ENCODE assay signal across 8 cellular contexts in genomic region chr9:126516936-126517750, GRCh38.
DNase-seq lines count a peak whose midpoint lies in the region; ATAC-seq and TF ChIP-seq lines count a peak whose summit lies in the region.

No MANE protein-coding gene starts in this region.

- no peaks in the 10 kb centered on the region for H3K4me1 ChIP-seq in right cardiac atrium (ENCODE audit: control insufficient read depth, insufficient read depth, low read length)

- CTCF ChIA-PET in AG04450 (lab: Charles Lee) = interaction anchor here (1.3 to 1.7 kb wide), 3 partner anchors 16 to 118 kb away, joined by 3 to 4 read pairs (median 4); no protein-coding TSS in a partner anchor

- peaks cover 26% of the 10 kb centered on the region for H3K4me1 Mint-ChIP-seq in activated naive CD8-positive, alpha-beta T cell (ENCODE audit: low read depth)

- H3K4me3 ChIP-seq in AG04450 (ENCODE audit: low read depth, low read length) (peak overlapping the region; percentile 58), right cardiac atrium (ENCODE audit: low read length) (peak overlapping the region; percentile 15), skeletal muscle cell (ENCODE audit: low read depth, low read length) (peak overlapping the region; percentile 46)

- ATAC-seq in GM19395 (IDR thresholded peaks at IDR 0.05; ENCODE audit: unreplicated experiment) (peak; percentile 43), right cardiac atrium (peak; percentile 84), HG02938 (IDR thresholded peaks at IDR 0.05; ENCODE audit: unreplicated experiment) (no peak)

- TF ChIP-seq CTCF in AG04450 (IDR thresholded peaks at IDR 0.05; ENCODE audit: low read depth, low read length) = no peak

- no peak overlapping the region for H3K27ac Mint-ChIP-seq in activated naive CD8-positive, alpha-beta T cell

- no peaks in the 10 kb centered on the region for H3K36me3 Mint-ChIP-seq in activated naive CD8-positive, alpha-beta T cell

- POLR2A ChIA-PET in AG04450 (lab: Yijun Ruan, JAX) = no interaction called here

- 10% methylated on average over 31 of the region's 31 CpGs for WGBS in right cardiac atrium

- intact Hi-C loops in right cardiac atrium (cut with DNase I) = loop anchor here in 1 of 4 donors (5.0 kb wide), 1 partner anchor 35 kb away; no protein-coding TSS in a partner anchor

- no peaks in the 10 kb centered on the region for H3K9me3 Mint-ChIP-seq in activated naive CD8-positive, alpha-beta T cell (ENCODE audit: low read depth)

- H3K9me3 ChIP-seq in AG04450 (ENCODE audit: control insufficient read depth, insufficient read depth, low read length) (no peaks in the 10 kb centered on the region; the same call in 1 of the 2 replicates), right cardiac atrium (ENCODE audit: control insufficient read depth, low read length) (no peaks in the 10 kb centered on the region)

- H3K27ac ChIP-seq in AG04450 (ENCODE audit: low read depth, low read length) (peak overlapping the region; percentile 60), right cardiac atrium (ENCODE audit: low read length) (peak overlapping the region; percentile 73)

- H3K27me3 ChIP-seq in AG04450 (ENCODE audit: control insufficient read depth, insufficient read depth, low read length) (peaks cover 45% of the 10 kb centered on the region), right cardiac atrium (ENCODE audit: control insufficient read depth, insufficient read depth) (no peaks in the 10 kb centered on the region)

- peaks cover 39% of the 10 kb centered on the region for H3K27me3 Mint-ChIP-seq in activated naive CD8-positive, alpha-beta T cell

- DNase-seq in AG04450 (ENCODE audit: low read depth, low spot score) (peak; percentile 58), NOMO-1 treated with DMSO at 0.1 percent for 48 hours (lab: John Stamatoyannopoulos, UW; ENCODE audit: unreplicated experiment) (peak; percentile 79), right cardiac atrium (peak; percentile 88 to 94 (median 92)), skeletal muscle cell (ENCODE audit: low read depth) (peak; percentile 49), NCI-H446 treated with DMSO at 0.1 percent for 48 hours (lab: John Stamatoyannopoulos, UW) (no peak)

- H3K4me3 Mint-ChIP-seq in activated naive CD8-positive, alpha-beta T cell = peak overlapping the region; percentile 87
